In the genomic region with DNA sequence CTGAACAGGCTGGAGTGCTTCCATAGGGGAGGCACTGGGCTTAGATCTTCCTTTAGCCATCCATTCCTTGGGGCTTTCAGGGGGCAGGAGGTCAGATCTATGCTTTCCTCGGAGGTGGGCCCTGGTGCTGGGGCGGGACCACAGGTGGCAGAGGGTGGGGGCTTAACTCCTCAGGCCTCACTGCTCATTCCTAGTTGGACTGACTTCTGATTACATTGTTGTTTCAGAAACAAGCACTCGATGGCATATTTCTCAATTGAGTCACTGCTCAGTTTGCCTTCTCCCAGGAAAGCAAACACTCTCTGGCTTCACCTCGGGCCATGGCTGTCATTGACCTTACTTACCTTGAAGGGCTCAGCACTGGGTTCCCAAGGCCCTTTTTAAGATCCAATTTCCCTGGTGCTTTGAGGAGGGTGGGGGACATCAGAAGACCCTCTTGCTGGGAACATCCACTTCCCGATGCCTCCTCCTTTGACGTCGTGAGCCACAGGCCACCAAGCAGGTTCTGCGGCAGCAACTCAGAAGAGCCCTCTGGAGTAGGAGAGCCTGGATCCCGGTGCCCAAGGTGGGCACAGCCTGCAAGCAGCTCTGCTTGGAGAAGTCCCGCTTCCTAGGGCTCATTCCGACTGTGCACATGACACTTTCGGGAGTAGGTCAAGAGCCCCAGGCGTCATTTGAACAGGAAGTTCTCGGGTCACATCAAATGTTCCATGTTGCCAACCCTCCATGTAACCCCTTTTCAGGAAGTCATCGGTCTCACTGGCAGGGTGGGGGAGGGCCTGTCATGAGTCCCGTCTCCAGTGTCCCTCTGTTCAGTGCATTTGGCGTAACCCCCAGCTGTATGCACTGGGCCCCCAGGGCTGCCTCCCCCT, we compare ENCODE assay signal across 14 cellular contexts. TPM values are rescaled to one million over a fixed set of nuclear protein-coding genes. Genes with fewer than 3 reads are reported as not detected.
DNase-seq lines count a peak whose midpoint lies in the region; ATAC-seq, FAIRE-seq and TF ChIP-seq lines count a peak whose summit lies in the region.
"Had no signal": no experiment of that assay in that cellular context is flagged by ENCODE, and none has a peak within 500 bp of the region (broad histone marks: within the 10 kb centered on the region; RNA-seq: fewer than 3 reads in every experiment).

No MANE protein-coding gene starts in this region.

- in situ Hi-C loops in transverse colon (cut with MboI; ENCODE audit: low pct_ligation_motif_present in 1 of 4, low pct_unique_long_range_greater_than_20kb in 1 of 4, low sequenced_read_pairs in 3 of 4), result no loop called here

- POLR2A ChIA-PET in A549 (lab: Yijun Ruan, JAX), result no interaction called here

- no peaks in the 10 kb centered on the region for H3K36me3 ChIP-seq in breast epithelium
- no peaks in the 10 kb centered on the region for H3K36me3 ChIP-seq in liver (ENCODE audit: control insufficient read depth in 4 of 4, insufficient read depth in 3 of 4, low read depth in 1 of 4, low read length in 3 of 4)
- H3K36me3 ChIP-seq in transverse colon, result no peaks in the 10 kb centered on the region
- no peaks in the 10 kb centered on the region for H3K36me3 ChIP-seq in effector memory CD4-positive, alpha-beta T cell (ENCODE audit: control insufficient read depth, insufficient read depth, low read length)

- DNase-seq in A549 (ENCODE audit: low read depth in 1 of 2, low spot score in 1 of 2) (peak; percentile 86 to 90), HTR-8/SVneo (ENCODE audit: insufficient read length, low spot score) (peak; percentile 86), breast epithelium (ENCODE audit: low spot score in 2 of 2) (no peak), transverse colon (no peak), NCI-H748 treated with DMSO at 0.1 percent for 48 hours (lab: John Stamatoyannopoulos, UW) (no peak)
- no peak for DNase-seq in effector memory CD4-positive, alpha-beta T cell
- DNase-seq: activated T-cell treated with anti-CD3 and anti-CD28 coated beads, Interleukin-2, amount 50 U/mL, for 1 hour; CD4-positive, alpha-beta T cell; NCI-H446 treated with DMSO at 0.1 percent for 48 hours; T1000 had no signal

- WGBS in A549 (ENCODE audit: missing lambda C conversion rate), result 27% methylated on average over 17 of the region's 17 CpGs
- 51% methylated on average over 17 of the region's 17 CpGs for WGBS in liver
- WGBS in transverse colon (ENCODE audit: low coverage in 1 of 2), 2 donors, result 61% methylated on average over 17 of the region's 17 CpGs; no CpG with 5 or more reads in 1 of the 2 donors

- H3K4me3 ChIP-seq in A549 (no peak overlapping the region), breast epithelium (no peak overlapping the region), liver (ENCODE audit: low read depth in 1 of 3, low read length in 3 of 3) (no peak overlapping the region), transverse colon (no peak overlapping the region)
- H3K4me3 ChIP-seq in effector memory CD4-positive, alpha-beta T cell (ENCODE audit: insufficient read depth, low read depth, low read length, poor library complexity, severe bottlenecking), result no peak overlapping the region

- peak overlapping the region; percentile 48 for H3K4me2 ChIP-seq in A549

- H3K9me3 ChIP-seq in A549 (no peaks in the 10 kb centered on the region), breast epithelium (no peaks in the 10 kb centered on the region), liver (ENCODE audit: control insufficient read depth in 4 of 4, low read length in 3 of 4) (no peaks in the 10 kb centered on the region), transverse colon (no peaks in the 10 kb centered on the region)
- H3K9me3 ChIP-seq in effector memory CD4-positive, alpha-beta T cell (ENCODE audit: control insufficient read depth, low read length), result no peaks in the 10 kb centered on the region

- peak in 1 of 2 experiments; percentile 29; a peak in 1 of 5 replicates for TF ChIP-seq RAD21 in A549 (conservative IDR thresholded peaks at IDR 0.05 in 1 of 2, IDR thresholded peaks at IDR 0.05 in 1 of 2)
- TF ChIP-seq RAD21 in liver (IDR thresholded peaks at IDR 0.05), result peak in 1 of 2 donors; percentile 56

- ATAC-seq in A549 (peak; percentile 25 to 52; a peak in 5 of 6 replicates), HG02642 (IDR thresholded peaks at IDR 0.05; ENCODE audit: poor library complexity, unreplicated experiment) (no peak)

- TF ChIP-seq CTCF in A549 (IDR thresholded peaks at IDR 0.05) (no peak), breast epithelium (IDR thresholded peaks at IDR 0.05) (no peak), liver (IDR thresholded peaks at IDR 0.05; ENCODE audit: low read depth, low read length, missing input control) (no peak), transverse colon (IDR thresholded peaks at IDR 0.05) (no peak)

- TF ChIP-seq POLR2A in A549 (IDR thresholded peaks at IDR 0.05; ENCODE audit: low read length) (no peak), breast epithelium (IDR thresholded peaks at IDR 0.05) (no peak), transverse colon (IDR thresholded peaks at IDR 0.05) (no peak)

- TF ChIP-seq EP300 in A549 (IDR thresholded peaks at IDR 0.05) (no peak), transverse colon (IDR thresholded peaks at IDR 0.05; ENCODE audit: low read depth) (no peak)

- H3K27me3 ChIP-seq in breast epithelium (no peaks in the 10 kb centered on the region), liver (ENCODE audit: control insufficient read depth in 4 of 4, insufficient read depth in 4 of 4, low read length in 3 of 4) (no peaks in the 10 kb centered on the region), transverse colon (no peaks in the 10 kb centered on the region)
- H3K27me3 ChIP-seq in effector memory CD4-positive, alpha-beta T cell (replicated peaks; ENCODE audit: control insufficient read depth, insufficient read depth, low read length, poor library complexity, severe bottlenecking), result no peaks in the 10 kb centered on the region

- H3K4me1 ChIP-seq in A549, result peaks cover 81% of the 10 kb centered on the region
- peaks cover 0 to 4% of the 10 kb centered on the region in 2 donors for H3K4me1 ChIP-seq in breast epithelium
- peaks cover 38 to 82% (median 71%) of the 10 kb centered on the region in 4 donors for H3K4me1 ChIP-seq in liver (ENCODE audit: control insufficient read depth in 4 of 4, insufficient read depth in 4 of 4, low read length in 3 of 4)
- peaks cover 6 to 40% (median 29%) of the 10 kb centered on the region in 4 donors for H3K4me1 ChIP-seq in transverse colon
- no peaks in the 10 kb centered on the region for H3K4me1 ChIP-seq in effector memory CD4-positive, alpha-beta T cell (ENCODE audit: control insufficient read depth, insufficient read depth, low read length, poor library complexity, severe bottlenecking)

- CTCF ChIA-PET in A549 (lab: Yijun Ruan, JAX), result interaction anchor here (0.6 to 12.5 kb wide), 11 partner anchors 17 to 107 kb away, joined by 3 to 115 read pairs (median 4); partner anchors contain the start of gene SDC1

- peak; percentile 77 for FAIRE-seq in A549 (lab: Jason Lieb, UNC)
- peak; percentile 83 for FAIRE-seq in HTR-8/SVneo (lab: Jason Lieb, UNC)
- FAIRE-seq: GM18507, H1 had no signal

- intact Hi-C loops in breast epithelium (cut with DNase I; ENCODE audit: low total_unique reads) (no loop called here), transverse colon (cut with DNase I; ENCODE audit: low total_unique reads) (no loop called here)

- H3K9ac ChIP-seq in liver (ENCODE audit: low read depth in 1 of 2, low read length in 2 of 2), result no peak overlapping the region

- H3K27ac ChIP-seq in A549, result peak overlapping the region; percentile 90 to 98
- H3K27ac ChIP-seq in breast epithelium, result peak overlapping the region; percentile 12 to 72
- peak overlapping the region; percentile 69 to 84 for H3K27ac ChIP-seq in liver (ENCODE audit: low read depth in 1 of 2, low read length in 2 of 2)
- no peak overlapping the region for H3K27ac ChIP-seq in transverse colon
- no peak overlapping the region for H3K27ac ChIP-seq in effector memory CD4-positive, alpha-beta T cell (ENCODE audit: insufficient read depth, low read length, poor library complexity, severe bottlenecking)

TF ChIP-seq in A549, 52 proteins besides CTCF, POLR2A, EP300 and RAD21 (continues in another document):
- no peak for TF ChIP-seq RNF2 (IDR thresholded peaks at IDR 0.05; ENCODE audit: borderline replicate concordance, low read depth)
- TF ChIP-seq ATOH8 (CRISPR knock-in tag; IDR thresholded peaks at IDR 0.05; ENCODE audit: low read depth), result no peak
- TF ChIP-seq HEYL (CRISPR knock-in tag; IDR thresholded peaks at IDR 0.05), result no peak

TF ChIP-seq in liver, 16 proteins besides CTCF, POLR2A, EP300 and RAD21 (continues in another document):
- TF ChIP-seq YY1 (IDR thresholded peaks at IDR 0.05), result no peak
- peak; percentile 60 to 79 for TF ChIP-seq JUND (IDR thresholded peaks at IDR 0.05)
- TF ChIP-seq SP1 (IDR thresholded peaks at IDR 0.05), result peak; percentile 56
- TF ChIP-seq, protein P1, sequence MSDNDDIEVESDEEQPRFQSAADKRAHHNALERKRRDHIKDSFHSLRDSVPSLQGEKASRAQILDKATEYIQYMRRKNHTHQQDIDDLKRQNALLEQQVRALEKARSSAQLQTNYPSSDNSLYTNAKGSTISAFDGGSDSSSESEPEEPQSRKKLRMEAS (IDR thresholded peaks at IDR 0.05), result peak; percentile 22
- peak; percentile 56 to 68 for TF ChIP-seq HNF4A (conservative IDR thresholded peaks at IDR 0.05)
- TF ChIP-seq, protein P2, sequence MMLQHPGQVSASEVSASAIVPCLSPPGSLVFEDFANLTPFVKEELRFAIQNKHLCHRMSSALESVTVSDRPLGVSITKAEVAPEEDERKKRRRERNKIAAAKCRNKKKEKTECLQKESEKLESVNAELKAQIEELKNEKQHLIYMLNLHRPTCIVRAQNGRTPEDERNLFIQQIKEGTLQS (IDR thresholded peaks at IDR 0.05), result peak; percentile 42

RNA-seq across cellular contexts. Expression of gene SDC1, which starts 40.6 kb away (rescaled TPM):
- polyA plus RNA-seq in A549 (2011; rRNA removed), result 97.1 and 116 TPM in 2 replicates
- 123 and 215 TPM in 2 replicates for polyA plus RNA-seq in A549 (2012; cell fraction: cytosol; rRNA removed)
- polyA plus RNA-seq in A549 (2012; cell fraction: nucleus; rRNA removed), result 279 and 455 TPM in 2 replicates
- polyA plus RNA-seq in A549 (2017; fragmentation: RNase III; extraction: RNeasy Plus Mini Kit Qiagen cat#74134 plus additional on column Dnase treatment), result 157 to 171 TPM (median 166 TPM) in 3 replicates
- 92.8 and 113 TPM in 2 replicates for polyA minus RNA-seq in A549 (2011; rRNA and poly(A)+ RNA removed)
- total RNA-seq in breast epithelium, result 10 to 100 TPM in 2 of 3 donors, 1 to 10 TPM in 1; 2.6 to 51.8 (median 38.7) TPM
- 100 to 1,000 TPM in 1 of 2 donors, 10 to 100 TPM in 1; 99.6 to 269 TPM for total RNA-seq in liver
- 100 to 1,000 TPM; 124 to 363 TPM for polyA plus RNA-seq in liver
- total RNA-seq in transverse colon, result 100 to 1,000 TPM; 103 to 192 (median 127) TPM
- total RNA-seq: CD4-positive, alpha-beta T cell had no signal

Comparison
In these comparisons a context has a peak if more than half of its experiments do, and no peak if none do; other contexts are left out.
1. DNase-seq: peak in A549 (2 of 2) and HTR-8/SVneo (single experiment); none in breast epithelium (0 of 2), transverse colon (single experiment), NCI-H748 treated with DMSO at 0.1 percent for 48 hours (single experiment) and effector memory CD4-positive, alpha-beta T cell (0 of 3).
2. H3K27ac ChIP-seq: peak in A549 (2 of 2), breast epithelium (2 of 2) and liver (2 of 2); none in transverse colon (0 of 4) and effector memory CD4-positive, alpha-beta T cell (single experiment).